In genomic region chr12:39959467-39959866, GRCh38 we compare ENCODE assay signal across 9 cellular contexts.
"Had no signal": no experiment of that assay in that cellular context is flagged by ENCODE, and none has a peak within 500 bp of the region (broad histone marks: within the 10 kb centered on the region; RNA-seq: fewer than 3 reads in every experiment).

No MANE protein-coding gene starts in this region.

- H3K4me1 Mint-ChIP-seq: IgD-negative memory B cell had no signal

- H3K9me3 ChIP-seq: HAP-1 had no signal

- H3K36me3 ChIP-seq: HAP-1 had no signal

- H3K27ac Mint-ChIP-seq: HFFc6, IgD-negative memory B cell had no signal

- DNase-seq: GM23248, GOT3, H7, HFFc6, KG1 had no signal

- H3K4me3 Mint-ChIP-seq: HFFc6, IgD-negative memory B cell had no signal

- H2AFZ ChIP-seq: GM23248 had no signal

- H3K9ac ChIP-seq: GM23248 had no signal

- H3K36me3 Mint-ChIP-seq: IgD-negative memory B cell had no signal

- ATAC-seq: HCT116 had no signal

- H3K4me3 ChIP-seq: GM23248, HAP-1 had no signal

- H3K27me3 Mint-ChIP-seq: IgD-negative memory B cell had no signal

- H3K4me1 ChIP-seq: HAP-1 had no signal

- H3K27ac ChIP-seq: GM23248, HL-60 had no signal
